Comparison of ENCODE assay signal across 9 cellular contexts in genomic region chr15:67148196-67148701, GRCh38.
DNase-seq lines count a peak whose midpoint lies in the region; ATAC-seq and TF ChIP-seq lines count a peak whose summit lies in the region.
"Had no signal": no experiment of that assay in that cellular context is flagged by ENCODE, and none has a peak within 500 bp of the region (broad histone marks: within the 10 kb centered on the region; RNA-seq: fewer than 3 reads in every experiment).

No MANE protein-coding gene starts in this region.

- CTCF ChIA-PET in IMR-90 (lab: Yijun Ruan, JAX): interaction anchor here (1.1 to 1.2 kb wide), 2 partner anchors 11 to 16 kb away, joined by 4 read pairs; no protein-coding TSS in a partner anchor

- peaks cover 11% of the 10 kb centered on the region for H3K36me3 ChIP-seq in IMR-90 (ENCODE audit: control insufficient read depth, insufficient read depth, low read length)
- no peaks in the 10 kb centered on the region for H3K36me3 ChIP-seq in spleen

- H3K4me1 ChIP-seq in IMR-90 (ENCODE audit: control insufficient read depth, insufficient read depth, low read length) (peaks cover 53% of the 10 kb centered on the region), spleen (peaks cover 47 to 100% (median 78%) of the 10 kb centered on the region in 6 donors)

- H2AK5ac ChIP-seq in IMR-90 (ENCODE audit: low read depth, low read length): peak overlapping the region; percentile 97

- in situ Hi-C loops in IMR-90 (cut with MboI; ENCODE audit: low sequenced_read_pairs): no loop called here

- H4K5ac ChIP-seq in IMR-90 (ENCODE audit: low read depth, low read length): peak overlapping the region; percentile 92

- H3K4me3 ChIP-seq in IMR-90 (ENCODE audit: insufficient read depth, low read depth, low read length): no peak overlapping the region
- no peak overlapping the region for H3K4me3 ChIP-seq in spleen

- 51% methylated on average over 2 of the region's 6 CpGs; no CpG with 5 or more reads in 1 of the 2 experiments for WGBS in IMR-90 (ENCODE audit: extremely low coverage in 2 of 2, insufficient read length in 1 of 2), 2 experiments
- WGBS in spleen, 5 donors: 38 to 49% (median 48%) methylated on average over 6 of the region's 6 CpGs

- TF ChIP-seq POLR2A in IMR-90 (IDR thresholded peaks at IDR 0.05; ENCODE audit: low read depth, low read length) (0 out of 2 replicates have a peak, but pooled peaks have one; percentile 7), spleen (IDR thresholded peaks at IDR 0.05) (no peak)

- peak overlapping the region; percentile 80 for H2BK15ac ChIP-seq in IMR-90 (ENCODE audit: low read depth, low read length)

- no peak overlapping the region for H2AFZ ChIP-seq in IMR-90 (replicated peaks; ENCODE audit: low read length, poor library complexity)

- no peak for ATAC-seq in IMR-90 (ENCODE audit: low read depth)
- ATAC-seq in GM18519 (IDR thresholded peaks at IDR 0.05; ENCODE audit: low FRiP score, unreplicated experiment): no peak
- ATAC-seq in GM21529 (IDR thresholded peaks at IDR 0.05; ENCODE audit: unreplicated experiment): no peak

- peak overlapping the region; percentile 97 for H3K56ac ChIP-seq in IMR-90 (ENCODE audit: extremely low read depth, insufficient read depth, low read length)

- peak overlapping the region; percentile 96 for H4K91ac ChIP-seq in IMR-90 (ENCODE audit: insufficient read depth, low read depth, low read length)

- H4K20me1 ChIP-seq in IMR-90 (ENCODE audit: insufficient read depth, low read length): peaks cover 26% of the 10 kb centered on the region; the same call in 1 of the 2 replicates

- peak overlapping the region; percentile 66 for H3K9ac ChIP-seq in IMR-90 (ENCODE audit: low read depth, low read length)

- H3K27me3 ChIP-seq in IMR-90 (ENCODE audit: control insufficient read depth, insufficient read depth, low read length) (no peaks in the 10 kb centered on the region), spleen (replicated peaks in 1 of 7) (no peaks in the 10 kb centered on the region)

- dilution Hi-C loops in IMR-90 (cut with HindIII; ENCODE audit: low sequenced_read_pairs, unreplicated experiment): no loop called here

- peak overlapping the region; percentile 78 for H3K18ac ChIP-seq in IMR-90 (ENCODE audit: low read depth, low read length)

- peak overlapping the region; percentile 96 for H3K14ac ChIP-seq in IMR-90 (replicated peaks; ENCODE audit: low read depth, low read length)

- peak; percentile 35 for DNase-seq in AG08395 (ENCODE audit: low spot score)
- DNase-seq in IMR-90: peak; percentile 74
- peak; percentile 82 for DNase-seq in kidney tubule cell (ENCODE audit: low spot score)
- DNase-seq in spleen: no peak
- no peak for DNase-seq in effector CD4-positive, alpha-beta T cell
- DNase-seq: activated T-cell treated with anti-CD3 and anti-CD28 coated beads, Interleukin-2, amount 50 U/mL, for 48 hours had no signal

- peaks cover 29% of the 10 kb centered on the region for H3K9me1 ChIP-seq in IMR-90 (ENCODE audit: insufficient read depth, low read length)

- peak overlapping the region; percentile 93 for H3K27ac ChIP-seq in IMR-90 (ENCODE audit: insufficient read depth, low read length)
- H3K27ac ChIP-seq in VCaP: peak overlapping the region; percentile 91
- H3K27ac ChIP-seq in spleen: peak overlapping the region in 3 of 8 donors; percentile 28 to 67 (median 51)

- peak overlapping the region; percentile 96 for H2BK120ac ChIP-seq in IMR-90 (ENCODE audit: low read depth, low read length)

- H3K79me1 ChIP-seq in IMR-90 (ENCODE audit: low read depth in 1 of 2, low read length in 2 of 2): peaks cover 23 to 75% of the 10 kb centered on the region in 2 experiments

- peak overlapping the region; percentile 2 for H2AK9ac ChIP-seq in IMR-90 (replicated peaks; ENCODE audit: low read depth, low read length, poor library complexity)

- H3K23ac ChIP-seq in IMR-90 (ENCODE audit: low read depth, low read length): peak overlapping the region; percentile 96

- intact Hi-C loops in IMR-90 (cut with micrococcal nuclease) (loop anchor here (10.0 kb wide), 1 partner anchor 203 kb away; no protein-coding TSS in a partner anchor), spleen (cut with DNase I; ENCODE audit: low total_unique reads) (no loop called here)

- no peaks in the 10 kb centered on the region for H3K9me3 ChIP-seq in IMR-90 (ENCODE audit: control insufficient read depth, insufficient read depth, low read length)
- H3K9me3 ChIP-seq in spleen: no peaks in the 10 kb centered on the region

- TF ChIP-seq RAD21 in IMR-90 (IDR thresholded peaks at IDR 0.05; ENCODE audit: low read length): no peak; the same call in 1 of the 2 replicates

- POLR2A ChIA-PET in IMR-90 (lab: Charles Lee; ENCODE audit: unreplicated experiment): no interaction called here

- no peak for TF ChIP-seq CTCF in IMR-90 (conservative IDR thresholded peaks at IDR 0.05; ENCODE audit: low read depth, low read length)
- TF ChIP-seq CTCF in VCaP (conservative IDR thresholded peaks at IDR 0.05): no peak
- TF ChIP-seq CTCF in spleen (IDR thresholded peaks at IDR 0.05 in 8 of 11, conservative IDR thresholded peaks at IDR 0.05 in 3 of 11): no peak

- no TSS peak for BruUV-seq in IMR-90 (replicated peaks; lab: Mats Ljungman, UMichigan)

- peak overlapping the region; percentile 84 for H2BK20ac ChIP-seq in IMR-90 (ENCODE audit: low read depth, low read length)

- H3K4ac ChIP-seq in IMR-90 (ENCODE audit: low read depth, low read length): peak overlapping the region; percentile 91

- H4K8ac ChIP-seq in IMR-90 (ENCODE audit: low read depth in 2 of 2, low read length in 2 of 2): peak overlapping the region; percentile 74 to 84

- peak overlapping the region; percentile 26; the same call in 1 of the 2 replicates for H3K4me2 ChIP-seq in IMR-90 (ENCODE audit: low read depth, low read length)

- peak overlapping the region; percentile 70 for H2BK5ac ChIP-seq in IMR-90 (ENCODE audit: low read depth, low read length, poor library complexity, severe bottlenecking)

TF ChIP-seq in IMR-90, 13 proteins besides CTCF, POLR2A, EP300 and RAD21:
- no peak; the same call in 1 of the 2 replicates for TF ChIP-seq CHD1 (IDR thresholded peaks at IDR 0.05; ENCODE audit: low read depth, low read length)
- no peak for TF ChIP-seq BHLHE40 (IDR thresholded peaks at IDR 0.05; ENCODE audit: low read depth, low read length)
- peak; percentile 80 for TF ChIP-seq RFX5 (IDR thresholded peaks at IDR 0.05; ENCODE audit: low read depth, low read length)
- TF ChIP-seq RCOR1 (IDR thresholded peaks at IDR 0.05; ENCODE audit: insufficient replicate concordance, low read length): no peak
- peak; percentile 83 for TF ChIP-seq CEBPB (IDR thresholded peaks at IDR 0.05; ENCODE audit: low read depth, low read length)
- no peak for TF ChIP-seq MAFK (IDR thresholded peaks at IDR 0.05; ENCODE audit: low read depth, low read length)
- no peak for TF ChIP-seq SMC3 (IDR thresholded peaks at IDR 0.05; ENCODE audit: low read depth, low read length)
- TF ChIP-seq USF2 (IDR thresholded peaks at IDR 0.05; ENCODE audit: low read depth, low read length): no peak
- no peak for TF ChIP-seq NFE2L2 (IDR thresholded peaks at IDR 0.05; ENCODE audit: low read depth, low read length)
- no peak for TF ChIP-seq MXI1 (IDR thresholded peaks at IDR 0.05; ENCODE audit: borderline replicate concordance, low read depth, low read length)
- TF ChIP-seq ELK1 (IDR thresholded peaks at IDR 0.05; ENCODE audit: borderline replicate concordance, low read depth, low read length): no peak
- no peak for TF ChIP-seq MAZ (IDR thresholded peaks at IDR 0.05; ENCODE audit: borderline replicate concordance, low read depth, low read length)
- TF ChIP-seq FOS (IDR thresholded peaks at IDR 0.05; ENCODE audit: low read depth, low read length): peak; percentile 43

Comparison
In these comparisons a context has a peak if more than half of its experiments do, and no peak if none do; other contexts are left out.
1. DNase-seq: peak in AG08395 (single experiment), IMR-90 (single experiment) and kidney tubule cell (single experiment); none in spleen (single experiment) and effector CD4-positive, alpha-beta T cell (single experiment).